19 cellular contexts compared by ENCODE assay signal in the genomic region with DNA sequence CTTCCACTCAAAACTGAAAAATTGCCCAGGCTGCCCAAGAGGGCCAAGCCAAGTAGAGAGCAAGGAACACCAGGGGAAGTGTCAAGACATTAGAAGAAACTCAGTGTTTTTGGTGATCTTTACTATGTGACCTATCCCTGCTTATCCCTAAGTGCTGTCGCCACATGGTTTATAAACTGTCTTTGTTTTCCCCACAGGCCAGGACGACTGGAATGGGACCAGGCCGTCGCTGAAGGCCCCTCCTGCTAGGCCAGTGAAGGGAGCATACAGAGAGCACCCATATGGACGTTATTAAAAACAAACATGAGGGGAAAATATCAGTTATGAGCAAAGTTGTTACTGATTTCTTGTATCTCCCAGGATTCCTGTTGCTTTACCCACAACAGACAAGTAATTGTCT. TPM values are rescaled to one million over a fixed set of nuclear protein-coding genes. Genes with fewer than 3 reads are reported as not detected.
DNase-seq lines count a peak whose midpoint lies in the region; ATAC-seq and TF ChIP-seq lines count a peak whose summit lies in the region.
"Had no signal": no experiment of that assay in that cellular context is flagged by ENCODE, and none has a peak within 500 bp of the region (broad histone marks: within the 10 kb centered on the region; RNA-seq: fewer than 3 reads in every experiment).

No MANE protein-coding gene starts in this region.

- no peak overlapping the region for H3K14ac ChIP-seq in trophoblast cell (ENCODE audit: low read length)

- H3K4ac ChIP-seq in trophoblast cell (ENCODE audit: low read depth, low read length), result no peak overlapping the region

- TF ChIP-seq CTCF in endodermal cell (conservative IDR thresholded peaks at IDR 0.05), result no peak

- H3K4me2 ChIP-seq in trophoblast cell (ENCODE audit: low read length), result no peak overlapping the region
- H3K4me2 ChIP-seq: A549 had no signal

- no peak overlapping the region for H3K23ac ChIP-seq in trophoblast cell (ENCODE audit: low read length)

- peaks cover 74% of the 10 kb centered on the region for H3K36me3 Mint-ChIP-seq in endodermal cell (ENCODE audit: low read depth)

- no peak overlapping the region for H3K4me3 Mint-ChIP-seq in endodermal cell
- H3K4me3 Mint-ChIP-seq: CD4-positive, CD25-positive, alpha-beta regulatory T cell had no signal

- H3K18ac ChIP-seq in trophoblast cell (ENCODE audit: low read length), result no peak overlapping the region

- no peak overlapping the region for H2BK12ac ChIP-seq in trophoblast cell (ENCODE audit: low read length)

- no peaks in the 10 kb centered on the region for H3K27me3 Mint-ChIP-seq in endodermal cell (ENCODE audit: insufficient read depth)
- H3K27me3 Mint-ChIP-seq: CD4-positive, CD25-positive, alpha-beta regulatory T cell had no signal

- no peak overlapping the region for H2AK5ac ChIP-seq in trophoblast cell (ENCODE audit: low read length)

- no peak overlapping the region for H4K8ac ChIP-seq in trophoblast cell (ENCODE audit: low read depth, low read length)

- H3K9me3 ChIP-seq in SK-N-MC (ENCODE audit: low read depth, low read length), result no peaks in the 10 kb centered on the region
- no peaks in the 10 kb centered on the region for H3K9me3 ChIP-seq in endodermal cell (ENCODE audit: control insufficient read depth, low read length)
- no peaks in the 10 kb centered on the region for H3K9me3 ChIP-seq in trophoblast cell (ENCODE audit: insufficient read depth, low read depth, low read length)
- H3K9me3 ChIP-seq: A549, MG63, Peyer's patch had no signal

- no peaks in the 10 kb centered on the region for H3K9me3 Mint-ChIP-seq in endodermal cell
- H3K9me3 Mint-ChIP-seq: CD4-positive, CD25-positive, alpha-beta regulatory T cell had no signal

- H3K9ac ChIP-seq in SK-N-MC (ENCODE audit: insufficient read length) (peak overlapping the region; percentile 9), endodermal cell (ENCODE audit: extremely low read depth, low read length, poor library complexity, severe bottlenecking) (no peak overlapping the region), trophoblast cell (ENCODE audit: low read length) (no peak overlapping the region)

- no peaks in the 10 kb centered on the region for H3K79me2 ChIP-seq in trophoblast cell (ENCODE audit: control insufficient read depth, insufficient read depth, low read length, poor library complexity)

- peak overlapping the region; percentile 52 for H3K27ac Mint-ChIP-seq in endodermal cell
- H3K27ac Mint-ChIP-seq: CD4-positive, CD25-positive, alpha-beta regulatory T cell had no signal

- H3K4me3 ChIP-seq in SK-N-MC, result no peak overlapping the region
- no peak overlapping the region for H3K4me3 ChIP-seq in endodermal cell (ENCODE audit: low read length)
- no peak overlapping the region for H3K4me3 ChIP-seq in trophoblast cell (ENCODE audit: low read depth, low read length)
- H3K4me3 ChIP-seq: A549, K562, MG63, Peyer's patch had no signal

- H3K27me3 ChIP-seq in endodermal cell (ENCODE audit: control insufficient read depth, insufficient read depth, low read length, poor library complexity, severe bottlenecking), result no peaks in the 10 kb centered on the region
- H3K27me3 ChIP-seq in trophoblast cell (ENCODE audit: insufficient read depth, low read length), result no peaks in the 10 kb centered on the region
- H3K27me3 ChIP-seq: MG63, Peyer's patch had no signal

- no peak overlapping the region for H3K27ac ChIP-seq in SK-N-MC
- no peak overlapping the region for H3K27ac ChIP-seq in endodermal cell (ENCODE audit: low read depth, low read length)
- H3K27ac ChIP-seq in trophoblast cell (ENCODE audit: low read depth, low read length), result no peak overlapping the region
- H3K27ac ChIP-seq: A549, Peyer's patch had no signal

- H3K79me1 ChIP-seq in trophoblast cell (ENCODE audit: low read length), result no peaks in the 10 kb centered on the region

- H4K12ac ChIP-seq in trophoblast cell (ENCODE audit: low read depth, low read length), result no peak overlapping the region

- DNase-seq in Ammon's horn (ENCODE audit: low spot score) (peak; percentile 15), SK-N-MC (ENCODE audit: low read depth, low spot score) (no peak), endodermal cell (peak; percentile 16), pons (ENCODE audit: low spot score) (peak; percentile 55), trophoblast cell (no peak), NCI-H2107 (lab: John Stamatoyannopoulos, UW) (no peak)
- DNase-seq: CD4-positive, CD25-positive, alpha-beta regulatory T cell; COR-L47; DMS79 treated with DMSO at 0.1 percent for 48 hours; H7; MG63; NCI-H1417 treated with DMSO at 0.1 percent for 48 hours; NCI-H187; NK-92 treated with Interleukin-12 subunit alpha and Interleukin-12 subunit beta, amount 100 ng/mL, for 24 hours; Peyer's patch had no signal

- H2AFZ ChIP-seq in trophoblast cell (ENCODE audit: insufficient read depth, low read length, poor library complexity), result no peak overlapping the region

- no peak overlapping the region for H2BK120ac ChIP-seq in trophoblast cell (ENCODE audit: insufficient read depth, low read length, poor library complexity)

- no peak overlapping the region for H2BK5ac ChIP-seq in trophoblast cell (ENCODE audit: low read depth, low read length, poor library complexity)

- H3K4me1 ChIP-seq in endodermal cell (ENCODE audit: control insufficient read depth, insufficient read depth, low read length) (no peaks in the 10 kb centered on the region), trophoblast cell (ENCODE audit: control insufficient read depth in 1 of 2, insufficient read depth in 2 of 2, low read length in 2 of 2) (no peaks in the 10 kb centered on the region)
- H3K4me1 ChIP-seq: A549, Peyer's patch had no signal

- WGBS in endodermal cell (ENCODE audit: insufficient coverage in 1 of 2, insufficient read length in 1 of 2), 2 experiments, result 95 to 96% methylated on average over 4 to 5 of the region's 5 CpGs
- WGBS in trophoblast cell (ENCODE audit: extremely low coverage, insufficient coverage, insufficient read length), result no CpG with 5 or more reads among the region's 5 CpGs

- H3K36me3 ChIP-seq in SK-N-MC (ENCODE audit: insufficient read depth, low read length) (peaks cover 41% of the 10 kb centered on the region; the same call in 1 of the 2 replicates), endodermal cell (ENCODE audit: control insufficient read depth, insufficient read depth, low read length) (no peaks in the 10 kb centered on the region), trophoblast cell (ENCODE audit: control insufficient read depth in 1 of 2, insufficient read depth in 2 of 2, low read length in 2 of 2) (peaks cover 40 to 58% of the 10 kb centered on the region in 2 experiments)

- H4K91ac ChIP-seq in trophoblast cell (ENCODE audit: low read depth, low read length), result no peak overlapping the region

- no peak for ATAC-seq in HG02852 (IDR thresholded peaks at IDR 0.05; ENCODE audit: unreplicated experiment)
- no peak for ATAC-seq in HG02763 (IDR thresholded peaks at IDR 0.05; ENCODE audit: unreplicated experiment)
- ATAC-seq: A549, K562 had no signal

- no peaks in the 10 kb centered on the region for H3K4me1 Mint-ChIP-seq in endodermal cell

RNA-seq across cellular contexts. Expression of a gene that starts 28.7 kb away (rescaled TPM):
- 100 to 1,000 TPM; 201 to 235 TPM for total RNA-seq in endodermal cell
- polyA plus RNA-seq in endodermal cell (2013, experiment 1 of 2), result 307 TPM
- 280 TPM for polyA plus RNA-seq in endodermal cell (2013, experiment 2 of 2)
- 145 and 147 TPM in 2 replicates for polyA plus RNA-seq in trophoblast cell (2013)

RNA-seq across cellular contexts. Expression of a gene that starts 30.4 kb away (rescaled TPM):
- total RNA-seq in endodermal cell, result 10 to 100 TPM; 11.0 to 20.3 TPM
- polyA plus RNA-seq in endodermal cell (2013, experiment 1 of 2), result 26.6 TPM
- polyA plus RNA-seq in endodermal cell (2013, experiment 2 of 2), result 25.9 TPM
- polyA plus RNA-seq in trophoblast cell (2013), result 10.1 and 11.0 TPM in 2 replicates

Comparison
In these comparisons a context has a peak if more than half of its experiments do, and no peak if none do; other contexts are left out.
1. DNase-seq: peak in Ammon's horn (single experiment), endodermal cell (single experiment) and pons (single experiment); none in SK-N-MC (single experiment), trophoblast cell (0 of 2) and NCI-H2107 (single experiment).